ENCODE assay signal across 2 cellular contexts in genomic region chr16:86619263-86619935, GRCh38.
TF ChIP-seq lines count a peak whose summit lies in the region.

No MANE protein-coding gene starts in this region.

TF ChIP-seq in IMR-90, 13 proteins besides CTCF, POLR2A, EP300 and RAD21:
- TF ChIP-seq FOS (IDR thresholded peaks at IDR 0.05; ENCODE audit: low read depth, low read length) (no peak), BHLHE40 (IDR thresholded peaks at IDR 0.05; ENCODE audit: low read depth, low read length) (no peak), NFE2L2 (IDR thresholded peaks at IDR 0.05; ENCODE audit: low read depth, low read length) (no peak), SMC3 (IDR thresholded peaks at IDR 0.05; ENCODE audit: low read depth, low read length) (no peak), USF2 (IDR thresholded peaks at IDR 0.05; ENCODE audit: low read depth, low read length) (no peak), RFX5 (IDR thresholded peaks at IDR 0.05; ENCODE audit: low read depth, low read length) (no peak), RCOR1 (IDR thresholded peaks at IDR 0.05; ENCODE audit: insufficient replicate concordance, low read length) (no peak), CHD1 (IDR thresholded peaks at IDR 0.05; ENCODE audit: low read depth, low read length) (no peak), MAFK (IDR thresholded peaks at IDR 0.05; ENCODE audit: low read depth, low read length) (no peak), MAZ (IDR thresholded peaks at IDR 0.05; ENCODE audit: borderline replicate concordance, low read depth, low read length) (no peak), MXI1 (IDR thresholded peaks at IDR 0.05; ENCODE audit: borderline replicate concordance, low read depth, low read length) (no peak)
- TF ChIP-seq, protein P1, sequence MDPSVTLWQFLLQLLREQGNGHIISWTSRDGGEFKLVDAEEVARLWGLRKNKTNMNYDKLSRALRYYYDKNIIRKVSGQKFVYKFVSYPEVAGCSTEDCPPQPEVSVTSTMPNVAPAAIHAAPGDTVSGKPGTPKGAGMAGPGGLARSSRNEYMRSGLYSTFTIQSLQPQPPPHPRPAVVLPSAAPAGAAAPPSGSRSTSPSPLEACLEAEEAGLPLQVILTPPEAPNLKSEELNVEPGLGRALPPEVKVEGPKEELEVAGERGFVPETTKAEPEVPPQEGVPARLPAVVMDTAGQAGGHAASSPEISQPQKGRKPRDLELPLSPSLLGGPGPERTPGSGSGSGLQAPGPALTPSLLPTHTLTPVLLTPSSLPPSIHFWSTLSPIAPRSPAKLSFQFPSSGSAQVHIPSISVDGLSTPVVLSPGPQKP (IDR thresholded peaks at IDR 0.05; ENCODE audit: borderline replicate concordance, low read depth, low read length), result no peak

TF ChIP-seq in H1, 55 proteins besides CTCF, POLR2A, EP300 and RAD21:
- TF ChIP-seq PHF8 (conservative IDR thresholded peaks at IDR 0.05; ENCODE audit: low read depth, low read length), result no peak
- no peak for TF ChIP-seq GABPA (IDR thresholded peaks at IDR 0.05; ENCODE audit: borderline replicate concordance, insufficient read depth, low read length)
- TF ChIP-seq JUN (IDR thresholded peaks at IDR 0.05; ENCODE audit: low read depth, low read length), result no peak
- no peak for TF ChIP-seq SIX5 (IDR thresholded peaks at IDR 0.05; ENCODE audit: low read depth, low read length)
- TF ChIP-seq SP4 (IDR thresholded peaks at IDR 0.05; ENCODE audit: low read length), result no peak
- no peak for TF ChIP-seq SIRT6 (IDR thresholded peaks at IDR 0.05; ENCODE audit: low read length)
- TF ChIP-seq EGR1 (IDR thresholded peaks at IDR 0.05; ENCODE audit: borderline replicate concordance, low read depth, low read length), result no peak
- no peak for TF ChIP-seq TAF1 (IDR thresholded peaks at IDR 0.05; ENCODE audit: low read depth, low read length)
- TF ChIP-seq CTBP2 (IDR thresholded peaks at IDR 0.05; ENCODE audit: borderline replicate concordance, insufficient read depth, insufficient read length, low read length), result no peak
- TF ChIP-seq BACH1 (IDR thresholded peaks at IDR 0.05; ENCODE audit: low read length), result no peak
- TF ChIP-seq GTF2F1 (IDR thresholded peaks at IDR 0.05; ENCODE audit: borderline replicate concordance, low read depth, low read length), result no peak
- TF ChIP-seq ATF3 (IDR thresholded peaks at IDR 0.05; ENCODE audit: insufficient read depth, low read depth, low read length), result no peak
